In the genomic region with DNA sequence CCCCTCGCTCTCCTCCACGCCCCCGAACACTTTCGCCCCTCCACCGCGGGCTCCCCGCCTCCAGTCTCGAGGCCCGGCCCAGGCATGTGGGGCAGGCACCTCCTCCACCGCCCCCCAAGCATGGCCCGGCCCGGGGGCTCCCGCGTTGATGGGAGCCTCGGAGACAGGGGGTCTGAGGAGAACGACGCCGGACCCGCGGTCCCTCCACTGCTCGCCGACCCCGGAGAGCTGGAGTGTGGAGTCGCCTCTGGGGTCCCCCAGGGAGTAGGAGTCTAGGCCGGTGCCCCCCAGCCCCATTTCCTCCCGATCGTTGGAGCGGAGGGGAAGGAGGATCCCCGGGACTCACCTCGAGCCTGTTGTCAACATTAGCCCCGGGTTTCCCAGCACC, we compare ENCODE assay signal across 8 cellular contexts. TPM values are rescaled to one million over a fixed set of nuclear protein-coding genes. Genes with fewer than 3 reads are reported as not detected.
A peak's percentile ranks its signal among the peaks of the same experiment; 100 is the strongest.
DNase-seq lines count a peak whose midpoint lies in the region; ATAC-seq, FAIRE-seq and TF ChIP-seq lines count a peak whose summit lies in the region.

No MANE protein-coding gene starts in this region.

- peak; percentile 11 for ATAC-seq in HG02852 (IDR thresholded peaks at IDR 0.05; ENCODE audit: unreplicated experiment)
- ATAC-seq in T-cell (replicated peaks in 1 of 4), result peak; percentile 14 to 24 (median 18)
- ATAC-seq in left lung, result peak; percentile 24
- ATAC-seq in GM19463 (IDR thresholded peaks at IDR 0.05; ENCODE audit: unreplicated experiment), result no peak

- FAIRE-seq in GM12891 (lab: Jason Lieb, UNC), result no peak

- H3K27ac Mint-ChIP-seq in T-cell (peak overlapping the region; percentile 92 to 100), MCF 10A (ENCODE audit: low read depth, unreplicated experiment) (peak overlapping the region; percentile 100)

- DNase-seq in GM12891 (ENCODE audit: insufficient read length, low spot score) (peak; percentile 30), T-cell (peak in 30 of 34 experiments; percentile 3 to 51 (median 30)), MCF 10A (ENCODE audit: unreplicated experiment) (peak; percentile 18), left lung (peak in 1 of 2 donors; percentile 89), kidney tubule cell (ENCODE audit: low spot score) (no peak)
- DNase-seq in stimulated activated CD4-positive, alpha-beta T cell treated with anti-CD3 and anti-CD28 coated beads, TNF-alpha, amount 100 ng/mL, for 4 hours (ENCODE audit: low read depth in 3 of 3), result peak; percentile 39 to 54 (median 47)

- peaks cover 35 to 45% (median 39%) of the 10 kb centered on the region in 3 donors for H3K4me1 Mint-ChIP-seq in T-cell
- H3K4me1 Mint-ChIP-seq in MCF 10A (ENCODE audit: insufficient read depth, unreplicated experiment), result peaks cover 12% of the 10 kb centered on the region

- H3K9me3 Mint-ChIP-seq in T-cell (peaks cover 0 to 4% (median 0%) of the 10 kb centered on the region in 3 donors), MCF 10A (ENCODE audit: unreplicated experiment) (peaks cover 8% of the 10 kb centered on the region)

- H3K36me3 ChIP-seq in left lung, result no peaks in the 10 kb centered on the region

- intact Hi-C loops in MCF 10A (cut with micrococcal nuclease) (loop anchor here (2.0 kb wide), 1 partner anchor 88 kb away; no protein-coding TSS in a partner anchor), left lung (cut with DNase I) (no loop called here)

- no peaks in the 10 kb centered on the region for H3K36me3 Mint-ChIP-seq in T-cell
- peaks cover 2% of the 10 kb centered on the region for H3K36me3 Mint-ChIP-seq in MCF 10A (ENCODE audit: insufficient read depth, unreplicated experiment)

- peaks cover 5 to 21% of the 10 kb centered on the region in 2 donors for H3K4me1 ChIP-seq in left lung

- TF ChIP-seq CTCF in MCF 10A (IDR thresholded peaks at IDR 0.05; ENCODE audit: unreplicated experiment) (no peak), left lung (IDR thresholded peaks at IDR 0.05) (no peak)

- BruUV-seq in MCF 10A (replicated peaks; lab: Mats Ljungman, UMichigan), result no TSS peak

- peak overlapping the region; percentile 96 to 98 for H3K4me3 ChIP-seq in left lung

- H3K27me3 ChIP-seq in left lung, result no peaks in the 10 kb centered on the region

- no peaks in the 10 kb centered on the region for H3K9me3 ChIP-seq in left lung

- H3K27me3 Mint-ChIP-seq in T-cell (peaks cover 0 to 3% of the 10 kb centered on the region in 2 donors), MCF 10A (ENCODE audit: insufficient read depth, unreplicated experiment) (no peaks in the 10 kb centered on the region)

- H3K4me3 Mint-ChIP-seq in T-cell (peak overlapping the region; percentile 92 to 97 (median 95)), MCF 10A (ENCODE audit: unreplicated experiment) (peak overlapping the region; percentile 97)

- POLR2A ChIA-PET in T-cell (lab: Charles Lee), result interaction anchor here (0.6 to 1.0 kb wide), 6 partner anchors 16 to 1074 kb away, joined by 3 to 6 read pairs (median 3); no protein-coding TSS in a partner anchor
- POLR2A ChIA-PET in MCF 10A (lab: Yijun Ruan, JAX), result interaction anchor here (0.7 to 3.8 kb wide), 24 partner anchors 9 to 228 kb away, joined by 3 to 34 read pairs (median 5); partner anchors contain the start of genes CDC123, DHTKD1 and NUDT5

- no peak for TF ChIP-seq POLR2A in GM12891 (IDR thresholded peaks at IDR 0.05; ENCODE audit: low read depth, low read length)

- H3K27ac ChIP-seq in left lung, result peak overlapping the region; percentile 98 to 99

- CTCF ChIA-PET in T-cell (lab: Charles Lee), result interaction anchor here (0.6 to 1.2 kb wide), 2 partner anchors 88 to 229 kb away, joined by 4 to 6 read pairs; no protein-coding TSS in a partner anchor
- CTCF ChIA-PET in MCF 10A (lab: Yijun Ruan, JAX), result interaction anchor here (1.2 kb wide), 1 partner anchor 19 kb away, joined by 3 read pairs; no protein-coding TSS in a partner anchor

TF ChIP-seq in GM12891, 5 proteins besides CTCF, POLR2A, EP300 and RAD21:
- no peak for TF ChIP-seq SPI1 (IDR thresholded peaks at IDR 0.05; ENCODE audit: low read depth, low read length)
- peak; percentile 74 for TF ChIP-seq TAF1 (IDR thresholded peaks at IDR 0.05; ENCODE audit: low read depth, low read length)
- TF ChIP-seq POU2F2 (IDR thresholded peaks at IDR 0.05; ENCODE audit: low read depth, low read length), result no peak

RNA-seq across cellular contexts. Expression of gene UPF2, which starts 0.2 kb away (rescaled TPM):
- polyA plus RNA-seq in GM12891 (2012; ENCODE audit: low read depth, missing spikeins), result 16.6 TPM
- total RNA-seq in T-cell (10 to 100 TPM; 25.4 to 29.1 (median 28.8) TPM), MCF 10A (2022) (24.3 and 24.7 TPM in 2 replicates), left lung (10 to 100 TPM; 14.5 to 18.7 TPM)

RNA-seq across cellular contexts. Expression of gene DHTKD1, which starts 26.4 kb away (rescaled TPM):
- polyA plus RNA-seq in GM12891 (2012; ENCODE audit: low read depth, missing spikeins), result 12.3 TPM
- total RNA-seq in T-cell (10 to 100 TPM in 4 of 5 donors, 1 to 10 TPM in 1; 9.3 to 22.2 (median 14.2) TPM), MCF 10A (2022) (16.0 and 17.3 TPM in 2 replicates), left lung (10 to 100 TPM; 17.5 to 26.7 TPM)
